Comparison of ENCODE assay signal across 19 cellular contexts in genomic region chr20:16576219-16576618, GRCh38. TPM values are rescaled to one million over a fixed set of nuclear protein-coding genes. Genes with fewer than 3 reads are reported as not detected.
DNase-seq lines count a peak whose midpoint lies in the region; ATAC-seq, FAIRE-seq and TF ChIP-seq lines count a peak whose summit lies in the region.
"Had no signal": no experiment of that assay in that cellular context is flagged by ENCODE, and none has a peak within 500 bp of the region (broad histone marks: within the 10 kb centered on the region; RNA-seq: fewer than 3 reads in every experiment).

No MANE protein-coding gene starts in this region.

- intact Hi-C loops in activated CD4-positive, alpha-beta memory T cell treated with anti-CD3 and anti-CD28 coated beads for 36 hours (cut with micrococcal nuclease): loop anchor here (10.0 kb wide), 2 partner anchors 1389 to 1889 kb away; partner anchors contain the start of genes DZANK1, MGME1, POLR3F and SNX5

- H3K27ac ChIP-seq in neural progenitor cell: no peak overlapping the region
- H3K27ac ChIP-seq: coronary artery had no signal

- peaks cover 33% of the 10 kb centered on the region for H3K4me1 Mint-ChIP-seq in activated CD4-positive, alpha-beta memory T cell treated with anti-CD3 and anti-CD28 coated beads for 36 hours (ENCODE audit: low read depth)
- peaks cover 37% of the 10 kb centered on the region for H3K4me1 Mint-ChIP-seq in activated CD4-positive, alpha-beta memory T cell treated with anti-CD3 and anti-CD28 coated beads, Interleukin-2, amount 10 ng/mL, durations not matched to agents 7 days and 5 days
- H3K4me1 Mint-ChIP-seq in WTC11 (peaks cover 43% of the 10 kb centered on the region), neural progenitor cell (peaks cover 35% of the 10 kb centered on the region)

- H3K9me3 ChIP-seq in ES-I3 (ENCODE audit: control insufficient read depth, insufficient read depth, low read length) (no peaks in the 10 kb centered on the region), neural progenitor cell (ENCODE audit: low read depth) (no peaks in the 10 kb centered on the region)
- H3K9me3 ChIP-seq: adrenal gland, spleen had no signal

- peaks cover 27% of the 10 kb centered on the region for H3F3A ChIP-seq in neural progenitor cell (ENCODE audit: low read depth)

- peaks cover 17% of the 10 kb centered on the region for H3K79me2 ChIP-seq in neural progenitor cell (ENCODE audit: low read depth)

- TF ChIP-seq CTCF in WTC11 (IDR thresholded peaks at IDR 0.05): no peak
- TF ChIP-seq CTCF in neural progenitor cell (IDR thresholded peaks at IDR 0.05): no peak

- H3K4me2 ChIP-seq in neural progenitor cell: no peak overlapping the region

- H3K27me3 Mint-ChIP-seq in activated CD4-positive, alpha-beta memory T cell treated with anti-CD3 and anti-CD28 coated beads for 36 hours: no peaks in the 10 kb centered on the region
- H3K27me3 Mint-ChIP-seq in activated CD4-positive, alpha-beta memory T cell treated with anti-CD3 and anti-CD28 coated beads, Interleukin-2, amount 10 ng/mL, durations not matched to agents 7 days and 5 days: no peaks in the 10 kb centered on the region
- H3K27me3 Mint-ChIP-seq in WTC11 (ENCODE audit: low read depth): no peaks in the 10 kb centered on the region
- peaks cover 2% of the 10 kb centered on the region for H3K27me3 Mint-ChIP-seq in neural progenitor cell (ENCODE audit: insufficient read depth, low read depth)
- H3K27me3 Mint-ChIP-seq: IgD-negative memory B cell had no signal

- POLR2A ChIA-PET in activated CD4-positive, alpha-beta memory T cell treated with anti-CD3 and anti-CD28 coated beads for 36 hours (lab: Charles Lee): no interaction called here
- POLR2A ChIA-PET in activated CD4-positive, alpha-beta memory T cell treated with anti-CD3 and anti-CD28 coated beads, Interleukin-2, amount 10 ng/mL, durations not matched to agents 7 days and 5 days (lab: Charles Lee): no interaction called here
- POLR2A ChIA-PET in WTC11 (lab: Charles Lee): no interaction called here

- H3K4me1 ChIP-seq in ES-I3 (ENCODE audit: insufficient read depth, low read length) (peaks cover 9% of the 10 kb centered on the region; the same call in 1 of the 2 replicates), neural progenitor cell (peaks cover 15% of the 10 kb centered on the region)

- H4K20me1 ChIP-seq in neural progenitor cell (ENCODE audit: low read depth): no peaks in the 10 kb centered on the region

- H3K4me3 ChIP-seq in neural progenitor cell: no peak overlapping the region
- H3K4me3 ChIP-seq: coronary artery, lung had no signal

- H3K36me3 ChIP-seq in ES-I3 (ENCODE audit: insufficient read depth, low read length) (no peaks in the 10 kb centered on the region), neural progenitor cell (no peaks in the 10 kb centered on the region)
- H3K36me3 ChIP-seq: adrenal gland, spleen had no signal

- CTCF ChIA-PET in activated CD4-positive, alpha-beta memory T cell treated with anti-CD3 and anti-CD28 coated beads for 36 hours (lab: Charles Lee): no interaction called here
- CTCF ChIA-PET in activated CD4-positive, alpha-beta memory T cell treated with anti-CD3 and anti-CD28 coated beads, Interleukin-2, amount 10 ng/mL, durations not matched to agents 7 days and 5 days (lab: Charles Lee): no interaction called here
- CTCF ChIA-PET in WTC11 (lab: Charles Lee): interaction anchor here (1.2 kb wide), 1 partner anchor 41 kb away, joined by 3 read pairs; no protein-coding TSS in a partner anchor

- H2AFZ ChIP-seq in neural progenitor cell (replicated peaks): peak overlapping the region; percentile 37

- FAIRE-seq in urothelium cell line (lab: Jason Lieb, UNC): no peak

- ATAC-seq in WTC11: no peak
- ATAC-seq: activated CD4-positive, CD25-positive, alpha-beta regulatory T cell treated with anti-CD3 and anti-CD28 coated beads, Interleukin-2, amount 50 U/mL, for 24 hours had no signal

- H3K4me3 Mint-ChIP-seq in activated CD4-positive, alpha-beta memory T cell treated with anti-CD3 and anti-CD28 coated beads for 36 hours: peak overlapping the region; percentile 77
- H3K4me3 Mint-ChIP-seq in activated CD4-positive, alpha-beta memory T cell treated with anti-CD3 and anti-CD28 coated beads, Interleukin-2, amount 10 ng/mL, durations not matched to agents 7 days and 5 days: no peak overlapping the region
- H3K4me3 Mint-ChIP-seq in WTC11 (peak overlapping the region; percentile 84), neural progenitor cell (peak overlapping the region; percentile 89)
- H3K4me3 Mint-ChIP-seq: HFFc6 had no signal

- H3K9ac ChIP-seq in ES-I3 (ENCODE audit: low read depth, low read length) (peak overlapping the region; percentile 64; the same call in 1 of the 2 replicates), neural progenitor cell (no peak overlapping the region)

- H3K36me3 Mint-ChIP-seq in activated CD4-positive, alpha-beta memory T cell treated with anti-CD3 and anti-CD28 coated beads for 36 hours: no peaks in the 10 kb centered on the region
- no peaks in the 10 kb centered on the region for H3K36me3 Mint-ChIP-seq in activated CD4-positive, alpha-beta memory T cell treated with anti-CD3 and anti-CD28 coated beads, Interleukin-2, amount 10 ng/mL, durations not matched to agents 7 days and 5 days (ENCODE audit: low read depth)
- no peaks in the 10 kb centered on the region for H3K36me3 Mint-ChIP-seq in WTC11
- no peaks in the 10 kb centered on the region for H3K36me3 Mint-ChIP-seq in neural progenitor cell
- H3K36me3 Mint-ChIP-seq: IgD-negative memory B cell had no signal

- H3K9me3 Mint-ChIP-seq in activated CD4-positive, alpha-beta memory T cell treated with anti-CD3 and anti-CD28 coated beads for 36 hours: no peaks in the 10 kb centered on the region
- no peaks in the 10 kb centered on the region for H3K9me3 Mint-ChIP-seq in activated CD4-positive, alpha-beta memory T cell treated with anti-CD3 and anti-CD28 coated beads, Interleukin-2, amount 10 ng/mL, durations not matched to agents 7 days and 5 days
- H3K9me3 Mint-ChIP-seq in WTC11 (no peaks in the 10 kb centered on the region; the same call in 1 of the 2 replicates), neural progenitor cell (no peaks in the 10 kb centered on the region)
- H3K9me3 Mint-ChIP-seq: IgD-negative memory B cell had no signal

- no peaks in the 10 kb centered on the region for H3K27me3 ChIP-seq in neural progenitor cell
- H3K27me3 ChIP-seq: adrenal gland, spleen had no signal

- no peak for DNase-seq in activated CD4-positive, alpha-beta memory T cell treated with anti-CD3 and anti-CD28 coated beads for 36 hours
- DNase-seq in activated CD4-positive, alpha-beta memory T cell treated with anti-CD3 and anti-CD28 coated beads, Interleukin-2, amount 10 ng/mL, durations not matched to agents 7 days and 5 days: no peak
- DNase-seq in WTC11 (ENCODE audit: low spot score) (peak; percentile 28), neural progenitor cell (ENCODE audit: low spot score) (peak; percentile 10), T-helper 1 cell (no peak), NOMO-1 (lab: John Stamatoyannopoulos, UW; ENCODE audit: unreplicated experiment in 2 of 2) (no peak), urothelium cell line (ENCODE audit: low spot score) (no peak)
- DNase-seq: GF-D8; HFFc6; NCI-H1694; spleen; stimulated activated CD4-positive, alpha-beta T cell treated with anti-CD3 and anti-CD28 coated beads, Interleukin-4, amount 100 ng/mL, for 24 hours; T1000 had no signal

- no peak overlapping the region for H3K27ac Mint-ChIP-seq in activated CD4-positive, alpha-beta memory T cell treated with anti-CD3 and anti-CD28 coated beads for 36 hours
- H3K27ac Mint-ChIP-seq in activated CD4-positive, alpha-beta memory T cell treated with anti-CD3 and anti-CD28 coated beads, Interleukin-2, amount 10 ng/mL, durations not matched to agents 7 days and 5 days: no peak overlapping the region
- no peak overlapping the region for H3K27ac Mint-ChIP-seq in WTC11
- no peak overlapping the region for H3K27ac Mint-ChIP-seq in neural progenitor cell
- H3K27ac Mint-ChIP-seq: HFFc6 had no signal

TF ChIP-seq in WTC11, 78 proteins besides CTCF, POLR2A, EP300 and RAD21 (continues in another document):
- TF ChIP-seq ATF2 (CRISPR knock-in tag; IDR thresholded peaks at IDR 0.05; ENCODE audit: borderline replicate concordance, low read depth): no peak

RNA-seq across cellular contexts. Expression of gene KIF16B, which starts 3.0 kb away (rescaled TPM):
- 1 to 10 TPM; 7.7 to 7.9 TPM for total RNA-seq in activated CD4-positive, alpha-beta memory T cell treated with anti-CD3 and anti-CD28 coated beads for 36 hours
- 1 to 10 TPM; 8.8 to 8.9 TPM for total RNA-seq in activated CD4-positive, alpha-beta memory T cell treated with anti-CD3 and anti-CD28 coated beads, Interleukin-2, amount 10 ng/mL, durations not matched to agents 7 days and 5 days
- 7.5 to 7.9 TPM (median 7.6 TPM) in 3 replicates for total RNA-seq in WTC11 (2021)
- 10.6 and 15.5 TPM in 2 replicates for total RNA-seq in neural progenitor cell (ENCODE audit: low replicate concordance)

Comparison
In these comparisons a context has a peak if more than half of its experiments do, and no peak if none do; other contexts are left out.
1. DNase-seq: peak in WTC11 (single experiment) and neural progenitor cell (single experiment); none in activated CD4-positive, alpha-beta memory T cell treated with anti-CD3 and anti-CD28 coated beads for 36 hours (single experiment), activated CD4-positive, alpha-beta memory T cell treated with anti-CD3 and anti-CD28 coated beads, Interleukin-2, amount 10 ng/mL, durations not matched to agents 7 days and 5 days (single experiment), T-helper 1 cell (0 of 5), NOMO-1 (0 of 2) and urothelium cell line (single experiment).